ENCODE assay signal across 8 cellular contexts in genomic region chr5:134905246-134905996, GRCh38. TPM values are rescaled to one million over a fixed set of nuclear protein-coding genes. Genes with fewer than 3 reads are reported as not detected.
A peak's percentile ranks its signal among the peaks of the same experiment; 100 is the strongest.
DNase-seq lines count a peak whose midpoint lies in the region; ATAC-seq and TF ChIP-seq lines count a peak whose summit lies in the region.

No MANE protein-coding gene starts in this region.

- H3K27ac ChIP-seq in cingulate gyrus (ENCODE audit: low read depth, low read length) (peak overlapping the region; percentile 88), left lung (peak overlapping the region; percentile 99 to 100)

- no peaks in the 10 kb centered on the region for H3K9me3 ChIP-seq in left lung

- DNase-seq in AG04449 (ENCODE audit: low read depth, low spot score) (no peak), NCI-H2227 (lab: John Stamatoyannopoulos, UW; ENCODE audit: unreplicated experiment) (peak; percentile 75), left lung (peak in 1 of 2 donors; percentile 65)
- peak; percentile 32 to 39 for DNase-seq in activated CD4-positive, alpha-beta T cell treated with anti-CD3 and anti-CD28 coated beads for 24 hours (ENCODE audit: low read depth in 2 of 2)
- DNase-seq in stimulated activated CD4-positive, alpha-beta T cell treated with anti-CD3 and anti-CD28 coated beads, Interleukin-2, amount 100 ng/mL, for 48 hours = peak; percentile 53 to 55

- no peaks in the 10 kb centered on the region for H3K27me3 ChIP-seq in left lung

- intact Hi-C loops in left lung (cut with DNase I) = no loop called here

- peak; percentile 30 for ATAC-seq in GM18511 (IDR thresholded peaks at IDR 0.05; ENCODE audit: unreplicated experiment)
- peak; percentile 23 for ATAC-seq in HG03066 (IDR thresholded peaks at IDR 0.05; ENCODE audit: low read depth, unreplicated experiment)
- ATAC-seq in left lung = peak; percentile 63

- peaks cover 0 to 5% of the 10 kb centered on the region in 2 donors for H3K36me3 ChIP-seq in left lung

- peaks cover 0 to 21% of the 10 kb centered on the region in 2 donors for H3K4me1 ChIP-seq in left lung

- CTCF ChIA-PET in AG04449 (lab: Yijun Ruan, JAX) = interaction anchor here (0.7 to 5.4 kb wide), 46 partner anchors 8 to 442 kb away, joined by 3 to 49 read pairs (median 4); partner anchors contain the start of genes C5orf24, CAMLG, DDX46 and SAR1B

- POLR2A ChIA-PET in AG04449 (lab: Yijun Ruan, JAX) = interaction anchor here (1.0 to 2.2 kb wide), 6 partner anchors 31 to 273 kb away, joined by 3 to 8 read pairs (median 6); partner anchors contain the start of genes C5orf24, CAMLG and TXNDC15

- TF ChIP-seq CTCF in AG04449 (IDR thresholded peaks at IDR 0.05; ENCODE audit: insufficient read depth, low read length, missing control alignments) = peak; percentile 49
- TF ChIP-seq CTCF in left lung (IDR thresholded peaks at IDR 0.05) = peak; percentile 70 to 71

- peak overlapping the region; percentile 74 for H3K4me3 ChIP-seq in AG04449 (ENCODE audit: low read depth, low read length)
- H3K4me3 ChIP-seq in left lung = peak overlapping the region; percentile 72 to 83

RNA-seq across cellular contexts. Expression of gene PCBD2, which starts 0.5 kb away (rescaled TPM):
- total RNA-seq in left lung = 10 to 100 TPM in 1 of 2 donors, 1 to 10 TPM in 1; 9.8 to 10.7 TPM

RNA-seq across cellular contexts. Expression of gene TXNDC15, which starts 31.2 kb away (rescaled TPM):
- total RNA-seq in left lung = 10 to 100 TPM; 61.9 to 78.2 TPM

RNA-seq across cellular contexts. Expression of gene C5orf24, which starts 59.7 kb away (rescaled TPM):
- 10 to 100 TPM; 50.8 to 64.4 TPM for total RNA-seq in left lung
